12 cellular contexts compared by ENCODE assay signal in the genomic region with DNA sequence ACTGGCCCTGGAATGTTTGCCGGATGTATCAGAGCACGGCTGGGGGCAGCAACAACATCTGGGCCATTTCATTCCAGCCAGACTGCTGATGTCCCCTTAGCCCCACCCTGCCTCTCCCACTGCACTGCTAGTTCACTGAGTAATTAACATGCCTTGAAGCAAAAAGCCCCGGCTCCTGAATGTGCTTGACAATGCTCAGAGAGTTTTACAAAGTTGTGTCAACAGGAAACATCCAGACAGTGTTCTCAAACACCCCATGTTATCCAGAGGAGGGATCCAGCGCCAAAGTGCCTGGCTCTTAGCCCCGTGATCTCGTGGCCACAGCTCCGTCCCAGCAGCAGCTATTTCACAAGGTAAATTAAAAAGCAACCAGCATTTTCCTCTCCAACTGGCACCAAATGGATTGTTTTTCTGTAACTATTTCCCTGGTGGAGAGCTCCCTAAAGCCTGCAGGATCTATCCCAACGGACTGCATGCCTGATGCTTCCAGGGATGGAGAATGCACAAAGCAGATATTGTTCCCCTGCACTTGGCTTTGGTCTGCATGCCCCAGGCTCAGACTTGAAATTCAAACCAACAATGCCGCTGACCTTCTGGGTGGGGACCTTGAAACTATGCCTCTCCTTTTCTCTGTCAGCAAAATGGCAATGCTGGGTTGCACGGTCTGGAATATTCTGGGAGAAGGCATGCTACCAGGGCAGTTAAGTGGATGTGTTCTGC.
DNase-seq lines count a peak whose midpoint lies in the region; ATAC-seq, FAIRE-seq and TF ChIP-seq lines count a peak whose summit lies in the region.
"Had no signal": no experiment of that assay in that cellular context is flagged by ENCODE, and none has a peak within 500 bp of the region (broad histone marks: within the 10 kb centered on the region; RNA-seq: fewer than 3 reads in every experiment).

No MANE protein-coding gene starts in this region.

- FAIRE-seq in kidney (lab: Jason Lieb, UNC) = no peak

- TF ChIP-seq CTCF in chondrocyte (IDR thresholded peaks at IDR 0.05) = no peak
- TF ChIP-seq CTCF in kidney (IDR thresholded peaks at IDR 0.05; ENCODE audit: borderline replicate concordance, extremely low read depth, insufficient read depth) = no peak
- TF ChIP-seq CTCF in stomach (IDR thresholded peaks at IDR 0.05) = no peak

- H3K27ac Mint-ChIP-seq in chondrocyte (ENCODE audit: unreplicated experiment) = peak overlapping the region; percentile 83
- H3K27ac Mint-ChIP-seq in activated CD8-positive, alpha-beta T cell treated with anti-CD3 and anti-CD28 coated beads, Interleukin-2, amount 10 ng/mL, durations not matched to agents 7 days and 5 days = no peak overlapping the region

- peaks cover 36% of the 10 kb centered on the region for H3K4me1 Mint-ChIP-seq in chondrocyte (ENCODE audit: low read depth)
- no peaks in the 10 kb centered on the region for H3K4me1 Mint-ChIP-seq in activated CD8-positive, alpha-beta T cell treated with anti-CD3 and anti-CD28 coated beads, Interleukin-2, amount 10 ng/mL, durations not matched to agents 7 days and 5 days (ENCODE audit: low read depth)

- H3K27me3 Mint-ChIP-seq in chondrocyte (ENCODE audit: low read depth) = no peaks in the 10 kb centered on the region
- H3K27me3 Mint-ChIP-seq in activated CD8-positive, alpha-beta T cell treated with anti-CD3 and anti-CD28 coated beads, Interleukin-2, amount 10 ng/mL, durations not matched to agents 7 days and 5 days (ENCODE audit: low read depth) = peaks cover 4% of the 10 kb centered on the region

- H3K36me3 ChIP-seq in MG63 (no peaks in the 10 kb centered on the region), kidney (ENCODE audit: control insufficient read depth in 1 of 2, insufficient read depth in 2 of 2, low read length in 2 of 2) (no peaks in the 10 kb centered on the region), stomach (no peaks in the 10 kb centered on the region)
- H3K36me3 ChIP-seq: neutrophil had no signal

- no peaks in the 10 kb centered on the region for H3K27me3 ChIP-seq in MG63
- no peaks in the 10 kb centered on the region for H3K27me3 ChIP-seq in stomach
- H3K27me3 ChIP-seq: neutrophil had no signal

- peak overlapping the region; percentile 31 for H3K4me3 Mint-ChIP-seq in chondrocyte (ENCODE audit: unreplicated experiment)
- no peak overlapping the region for H3K4me3 Mint-ChIP-seq in activated CD8-positive, alpha-beta T cell treated with anti-CD3 and anti-CD28 coated beads, Interleukin-2, amount 10 ng/mL, durations not matched to agents 7 days and 5 days

- TF ChIP-seq EP300 in stomach (IDR thresholded peaks at IDR 0.05) = no peak

- peak; percentile 73 for DNase-seq in MG63
- no peak for DNase-seq in chondrocyte (ENCODE audit: low spot score)
- peak; percentile 73 for DNase-seq in kidney
- DNase-seq in stomach = peak; percentile 36
- no peak for DNase-seq in activated CD8-positive, alpha-beta T cell treated with anti-CD3 and anti-CD28 coated beads, Interleukin-2, amount 10 ng/mL, durations not matched to agents 7 days and 5 days
- DNase-seq in activated naive CD4-positive, alpha-beta T cell treated with anti-CD3 and anti-CD28 coated beads, Interleukin-2, amount 50 U/mL, for 16 hours = no peak
- no peak for DNase-seq in stimulated activated naive CD4-positive, alpha-beta T cell treated with Interleukin-2 at 50 U/mL for 16 hours (lab: John Stamatoyannopoulos, UW)
- DNase-seq in DMS53 (lab: John Stamatoyannopoulos, UW) = no peak
- DNase-seq: cerebellar nuclear complex, GOT3 had no signal

- no peak for ATAC-seq in activated CD8-positive, alpha-beta T cell treated with anti-CD3 and anti-CD28 coated beads, Interleukin-2, amount 10 ng/mL, durations not matched to agents 7 days and 5 days

- H3K27ac ChIP-seq in kidney (ENCODE audit: low read depth in 2 of 2, low read length in 2 of 2) = no peak overlapping the region
- peak overlapping the region in 3 of 5 donors; percentile 49 to 66 (median 51) for H3K27ac ChIP-seq in stomach
- H3K27ac ChIP-seq: neutrophil, VCaP had no signal

- 13 to 37% (median 30%) methylated on average over 10 of the region's 10 CpGs for WGBS in stomach, 5 donors

- POLR2A ChIA-PET in activated CD8-positive, alpha-beta T cell treated with anti-CD3 and anti-CD28 coated beads, Interleukin-2, amount 10 ng/mL, durations not matched to agents 7 days and 5 days (lab: Charles Lee) = no interaction called here

- CTCF ChIA-PET in activated CD8-positive, alpha-beta T cell treated with anti-CD3 and anti-CD28 coated beads, Interleukin-2, amount 10 ng/mL, durations not matched to agents 7 days and 5 days (lab: Charles Lee) = no interaction called here

- H3K9ac ChIP-seq in kidney (ENCODE audit: low read length in 2 of 2) = no peak overlapping the region

- no peaks in the 10 kb centered on the region for H3K36me3 Mint-ChIP-seq in chondrocyte (ENCODE audit: low read depth)
- no peaks in the 10 kb centered on the region for H3K36me3 Mint-ChIP-seq in activated CD8-positive, alpha-beta T cell treated with anti-CD3 and anti-CD28 coated beads, Interleukin-2, amount 10 ng/mL, durations not matched to agents 7 days and 5 days (ENCODE audit: low read depth)

- H3K9me3 ChIP-seq in MG63 = no peaks in the 10 kb centered on the region
- H3K9me3 ChIP-seq in kidney (ENCODE audit: control insufficient read depth in 1 of 2, low read length in 2 of 2) = no peaks in the 10 kb centered on the region
- no peaks in the 10 kb centered on the region for H3K9me3 ChIP-seq in stomach
- H3K9me3 ChIP-seq: neutrophil had no signal

- H3K4me3 ChIP-seq in MG63 (no peak overlapping the region), kidney (ENCODE audit: low read length in 2 of 2) (no peak overlapping the region), stomach (no peak overlapping the region)

- no peaks in the 10 kb centered on the region for H3K9me3 Mint-ChIP-seq in chondrocyte (ENCODE audit: low read depth)
- no peaks in the 10 kb centered on the region for H3K9me3 Mint-ChIP-seq in activated CD8-positive, alpha-beta T cell treated with anti-CD3 and anti-CD28 coated beads, Interleukin-2, amount 10 ng/mL, durations not matched to agents 7 days and 5 days (ENCODE audit: insufficient read depth)

- intact Hi-C loops in kidney (cut with DNase I) (no loop called here), stomach (cut with DNase I; ENCODE audit: low total_unique reads) (no loop called here)

- peaks cover 0 to 3% of the 10 kb centered on the region in 2 donors for H3K4me1 ChIP-seq in kidney (ENCODE audit: control insufficient read depth in 1 of 2, insufficient read depth in 1 of 2, low read depth in 1 of 2, low read length in 2 of 2)
- peaks cover 5 to 30% (median 11%) of the 10 kb centered on the region in 4 donors for H3K4me1 ChIP-seq in stomach

- no peak for TF ChIP-seq POLR2A in stomach (IDR thresholded peaks at IDR 0.05)

Comparison
In these comparisons a context has a peak if more than half of its experiments do, and no peak if none do; other contexts are left out.
1. DNase-seq: peak in MG63 (single experiment), kidney (single experiment) and stomach (single experiment); none in chondrocyte (single experiment), activated CD8-positive, alpha-beta T cell treated with anti-CD3 and anti-CD28 coated beads, Interleukin-2, amount 10 ng/mL, durations not matched to agents 7 days and 5 days (single experiment), activated naive CD4-positive, alpha-beta T cell treated with anti-CD3 and anti-CD28 coated beads, Interleukin-2, amount 50 U/mL, for 16 hours (single experiment), stimulated activated naive CD4-positive, alpha-beta T cell treated with Interleukin-2 at 50 U/mL for 16 hours (single experiment) and DMS53 (single experiment).
2. H3K27ac ChIP-seq: peak in stomach (3 of 5); none in kidney (0 of 2).